15 cellular contexts compared by ENCODE assay signal in the genomic region with DNA sequence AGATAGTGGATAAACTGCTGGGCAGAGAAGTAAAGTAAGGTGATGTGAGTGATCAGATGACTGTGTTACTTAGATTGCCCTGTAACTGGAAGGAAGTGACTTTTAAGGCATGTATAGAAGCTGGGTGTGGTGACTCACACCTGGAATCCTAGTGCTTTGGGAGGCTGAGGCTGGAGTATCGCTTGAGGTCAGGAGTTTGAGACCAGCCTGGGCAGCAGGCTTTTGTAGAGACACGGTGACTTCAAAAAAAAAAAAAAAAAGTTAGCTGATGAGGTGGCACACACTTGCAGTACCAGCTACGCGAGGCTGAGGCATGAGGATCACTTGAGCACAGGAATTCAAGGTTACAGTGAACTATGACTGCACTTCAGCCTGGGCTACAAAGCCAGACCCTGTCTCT. TPM values are rescaled to one million over a fixed set of nuclear protein-coding genes. Genes with fewer than 3 reads are reported as not detected.
DNase-seq lines count a peak whose midpoint lies in the region; ATAC-seq, FAIRE-seq and TF ChIP-seq lines count a peak whose summit lies in the region.
"Had no signal": no experiment of that assay in that cellular context is flagged by ENCODE, and none has a peak within 500 bp of the region (broad histone marks: within the 10 kb centered on the region; RNA-seq: fewer than 3 reads in every experiment).

No MANE protein-coding gene starts in this region.

- no peak overlapping the region for H3K27ac ChIP-seq in OCI-LY7 (ENCODE audit: low read depth, low read length, poor library complexity, severe bottlenecking)
- H3K27ac ChIP-seq: A549 had no signal

- peaks cover 45% of the 10 kb centered on the region for H3K4me1 Mint-ChIP-seq in activated CD4-positive, alpha-beta T cell treated with anti-CD3 and anti-CD28 coated beads, Interleukin-2, amount 10 ng/mL, durations not matched to agents 24 days and 14 days
- peaks cover 70% of the 10 kb centered on the region for H3K4me1 Mint-ChIP-seq in activated naive CD4-positive, alpha-beta T cell treated with anti-CD3 and anti-CD28 coated beads, Interleukin-2, amount 10 ng/mL, durations not matched to agents 7 days and 5 days
- H3K4me1 Mint-ChIP-seq in nephron = peaks cover 24% of the 10 kb centered on the region

- TF ChIP-seq CTCF in nephron (IDR thresholded peaks at IDR 0.05; ENCODE audit: unreplicated experiment in 3 of 3) (no peak), OCI-LY7 (conservative IDR thresholded peaks at IDR 0.05; ENCODE audit: low read length) (no peak)

- H3K9me3 ChIP-seq in OCI-LY7 (ENCODE audit: low read length) = no peaks in the 10 kb centered on the region
- H3K9me3 ChIP-seq: A549 had no signal

- peaks cover 18% of the 10 kb centered on the region for H3K36me3 Mint-ChIP-seq in activated CD4-positive, alpha-beta T cell treated with anti-CD3 and anti-CD28 coated beads, Interleukin-2, amount 10 ng/mL, durations not matched to agents 24 days and 14 days (ENCODE audit: low read depth)
- peaks cover 14% of the 10 kb centered on the region for H3K36me3 Mint-ChIP-seq in activated naive CD4-positive, alpha-beta T cell treated with anti-CD3 and anti-CD28 coated beads, Interleukin-2, amount 10 ng/mL, durations not matched to agents 7 days and 5 days
- H3K36me3 Mint-ChIP-seq in nephron (ENCODE audit: low read depth) = no peaks in the 10 kb centered on the region

- no peaks in the 10 kb centered on the region for H3K27me3 Mint-ChIP-seq in activated CD4-positive, alpha-beta T cell treated with anti-CD3 and anti-CD28 coated beads, Interleukin-2, amount 10 ng/mL, durations not matched to agents 24 days and 14 days
- no peaks in the 10 kb centered on the region for H3K27me3 Mint-ChIP-seq in activated naive CD4-positive, alpha-beta T cell treated with anti-CD3 and anti-CD28 coated beads, Interleukin-2, amount 10 ng/mL, durations not matched to agents 7 days and 5 days
- no peaks in the 10 kb centered on the region for H3K27me3 Mint-ChIP-seq in nephron (ENCODE audit: low read depth)

- H3K4me3 ChIP-seq in OCI-LY7 (ENCODE audit: low read depth, low read length, poor library complexity, severe bottlenecking) = no peak overlapping the region
- H3K4me3 ChIP-seq: A549 had no signal

- POLR2A ChIA-PET in OCI-LY7 (lab: Charles Lee) = interaction anchor here (0.6 to 5.8 kb wide), 4 partner anchors 10 to 53 kb away, joined by 3 to 54 read pairs (median 4); a partner anchor contains a TSS

- peaks cover 40% of the 10 kb centered on the region for H3K4me1 ChIP-seq in OCI-LY7 (ENCODE audit: insufficient read depth, low read length, poor library complexity, severe bottlenecking)

- DNase-seq in activated CD4-positive, alpha-beta T cell treated with anti-CD3 and anti-CD28 coated beads, Interleukin-2, amount 10 ng/mL, durations not matched to agents 24 days and 14 days = no peak
- DNase-seq in activated CD4-positive, alpha-beta T cell treated with anti-CD3 and anti-CD28 coated beads, Interleukin-2, amount 50 U/mL, for 4 hours = no peak
- DNase-seq in RCC 7860 (ENCODE audit: low spot score) (peak; percentile 21), OCI-LY7 (ENCODE audit: low spot score) (no peak)
- no peak for DNase-seq in activated naive CD4-positive, alpha-beta T cell treated with anti-CD3 and anti-CD28 coated beads, Interleukin-2, amount 10 ng/mL, durations not matched to agents 7 days and 5 days
- DNase-seq: activated CD4-positive, alpha-beta T cell treated with anti-CD3 and anti-CD28 coated beads for 1 hour; activated gamma-delta T cell; EL; midbrain; NCI-H82; RPMI8226 had no signal

- FAIRE-seq in RCC 7860 (lab: Jason Lieb, UNC) = no peak
- FAIRE-seq: A549 had no signal

- H3K27ac Mint-ChIP-seq in activated CD4-positive, alpha-beta T cell treated with anti-CD3 and anti-CD28 coated beads, Interleukin-2, amount 10 ng/mL, durations not matched to agents 24 days and 14 days = peak overlapping the region; percentile 64
- H3K27ac Mint-ChIP-seq in activated naive CD4-positive, alpha-beta T cell treated with anti-CD3 and anti-CD28 coated beads, Interleukin-2, amount 10 ng/mL, durations not matched to agents 7 days and 5 days = peak overlapping the region; percentile 74
- H3K27ac Mint-ChIP-seq in nephron = no peak overlapping the region

- no peak overlapping the region for H3K4me3 Mint-ChIP-seq in activated CD4-positive, alpha-beta T cell treated with anti-CD3 and anti-CD28 coated beads, Interleukin-2, amount 10 ng/mL, durations not matched to agents 24 days and 14 days
- no peak overlapping the region for H3K4me3 Mint-ChIP-seq in activated naive CD4-positive, alpha-beta T cell treated with anti-CD3 and anti-CD28 coated beads, Interleukin-2, amount 10 ng/mL, durations not matched to agents 7 days and 5 days
- H3K4me3 Mint-ChIP-seq in nephron = peak overlapping the region; percentile 21 to 45 (median 27)

- no peaks in the 10 kb centered on the region for H4K20me1 ChIP-seq in OCI-LY7 (ENCODE audit: insufficient read depth, low read length)

- CTCF ChIA-PET in activated naive CD4-positive, alpha-beta T cell treated with anti-CD3 and anti-CD28 coated beads, Interleukin-2, amount 10 ng/mL, durations not matched to agents 7 days and 5 days (lab: Charles Lee) = interaction anchor here (1.3 to 1.4 kb wide), 2 partner anchors 18 to 20 kb away, joined by 3 to 4 read pairs; no protein-coding TSS in a partner anchor
- CTCF ChIA-PET in OCI-LY7 (lab: Charles Lee; ENCODE audit: unreplicated experiment) = interaction anchor here (1.4 kb wide), 1 partner anchor 19 kb away, joined by 4 read pairs; no protein-coding TSS in a partner anchor

- H3K79me2 ChIP-seq in OCI-LY7 (ENCODE audit: insufficient read depth, low read depth, low read length) = peaks cover 44% of the 10 kb centered on the region

- ATAC-seq in HG02678 (IDR thresholded peaks at IDR 0.05; ENCODE audit: unreplicated experiment) (no peak), GM18498 (IDR thresholded peaks at IDR 0.05; ENCODE audit: unreplicated experiment) (no peak)
- ATAC-seq: A549 had no signal

- no peak overlapping the region for H3K4me2 ChIP-seq in OCI-LY7 (ENCODE audit: low read length)
- H3K4me2 ChIP-seq: A549 had no signal

- peaks cover under 1% of the 10 kb centered on the region; the same call in 1 of the 2 replicates for H3K36me3 ChIP-seq in OCI-LY7 (ENCODE audit: insufficient read depth, low read length)

- no peaks in the 10 kb centered on the region for H3K9me3 Mint-ChIP-seq in activated CD4-positive, alpha-beta T cell treated with anti-CD3 and anti-CD28 coated beads, Interleukin-2, amount 10 ng/mL, durations not matched to agents 24 days and 14 days
- no peaks in the 10 kb centered on the region for H3K9me3 Mint-ChIP-seq in activated naive CD4-positive, alpha-beta T cell treated with anti-CD3 and anti-CD28 coated beads, Interleukin-2, amount 10 ng/mL, durations not matched to agents 7 days and 5 days
- no peaks in the 10 kb centered on the region for H3K9me3 Mint-ChIP-seq in nephron

- no TSS peak for BruUV-seq in OCI-LY7 (replicated peaks; lab: Mats Ljungman, UMichigan)

- intact Hi-C loops in activated CD4-positive, alpha-beta T cell treated with anti-CD3 and anti-CD28 coated beads, Interleukin-2, amount 10 ng/mL, durations not matched to agents 24 days and 14 days (cut with micrococcal nuclease) = loop anchor here (10.0 kb wide), 1 partner anchor 273 kb away; a partner anchor contains a TSS
- intact Hi-C loops in OCI-LY7 (cut with micrococcal nuclease; ENCODE audit: unreplicated experiment) = no loop called here

- no peak overlapping the region for H2AFZ ChIP-seq in OCI-LY7 (ENCODE audit: low read length)

- H3K9me2 ChIP-seq in OCI-LY7 (ENCODE audit: insufficient read depth, low read length) = no peaks in the 10 kb centered on the region

RNA-seq across cellular contexts. Expression of a gene that starts 2.3 kb away (rescaled TPM):
- total RNA-seq in activated CD4-positive, alpha-beta T cell treated with anti-CD3 and anti-CD28 coated beads, Interleukin-2, amount 10 ng/mL, durations not matched to agents 24 days and 14 days = 45.7 and 46.7 TPM in 2 replicates
- total RNA-seq in OCI-LY7 (2014; rRNA removed; shearing (Covaris generic)) = 22.8 and 23.1 TPM in 2 replicates
- total RNA-seq in OCI-LY7 (2022) = 34.2 and 35.4 TPM in 2 replicates

RNA-seq across cellular contexts. Expression of a gene that starts 3.0 kb away (rescaled TPM):
- 12.2 and 12.3 TPM in 2 replicates for total RNA-seq in activated CD4-positive, alpha-beta T cell treated with anti-CD3 and anti-CD28 coated beads, Interleukin-2, amount 10 ng/mL, durations not matched to agents 24 days and 14 days
- 5.0 and 7.5 TPM in 2 replicates for total RNA-seq in OCI-LY7 (2014; rRNA removed; shearing (Covaris generic))
- total RNA-seq in OCI-LY7 (2022) = 16.1 and 17.4 TPM in 2 replicates

RNA-seq across cellular contexts. Expression of a gene that starts 29.5 kb away (rescaled TPM):
- total RNA-seq in activated CD4-positive, alpha-beta T cell treated with anti-CD3 and anti-CD28 coated beads, Interleukin-2, amount 10 ng/mL, durations not matched to agents 24 days and 14 days = 25.6 and 31.0 TPM in 2 replicates
- 17.2 and 18.4 TPM in 2 replicates for total RNA-seq in OCI-LY7 (2014; rRNA removed; shearing (Covaris generic))
- 30.1 and 32.6 TPM in 2 replicates for total RNA-seq in OCI-LY7 (2022)

RNA-seq across cellular contexts. Expression of a gene that starts 51.3 kb away (rescaled TPM):
- 432 and 438 TPM in 2 replicates for total RNA-seq in activated CD4-positive, alpha-beta T cell treated with anti-CD3 and anti-CD28 coated beads, Interleukin-2, amount 10 ng/mL, durations not matched to agents 24 days and 14 days
- total RNA-seq in OCI-LY7 (2014; rRNA removed; shearing (Covaris generic)) = 229 and 240 TPM in 2 replicates
- 332 and 375 TPM in 2 replicates for total RNA-seq in OCI-LY7 (2022)

Comparison
In these comparisons a context has a peak if more than half of its experiments do, and no peak if none do; other contexts are left out.
1. H3K27ac Mint-ChIP-seq: peak in activated CD4-positive, alpha-beta T cell treated with anti-CD3 and anti-CD28 coated beads, Interleukin-2, amount 10 ng/mL, durations not matched to agents 24 days and 14 days (single experiment) and activated naive CD4-positive, alpha-beta T cell treated with anti-CD3 and anti-CD28 coated beads, Interleukin-2, amount 10 ng/mL, durations not matched to agents 7 days and 5 days (single experiment); none in nephron (0 of 3).
2. H3K4me3 Mint-ChIP-seq: peak in nephron (3 of 3); none in activated CD4-positive, alpha-beta T cell treated with anti-CD3 and anti-CD28 coated beads, Interleukin-2, amount 10 ng/mL, durations not matched to agents 24 days and 14 days (single experiment) and activated naive CD4-positive, alpha-beta T cell treated with anti-CD3 and anti-CD28 coated beads, Interleukin-2, amount 10 ng/mL, durations not matched to agents 7 days and 5 days (single experiment).